ENCODE assay signal across 1 cellular context in genomic region chr1:95071539-95071938, GRCh38.
TF ChIP-seq lines count a peak whose summit lies in the region.

No MANE protein-coding gene starts in this region.

TF ChIP-seq in GM12878, 131 proteins besides CTCF, POLR2A, EP300 and RAD21 (continued from another document):
- TF ChIP-seq ATF7 (IDR thresholded peaks at IDR 0.05; ENCODE audit: low read depth), result no peak
- no peak for TF ChIP-seq CBX3 (IDR thresholded peaks at IDR 0.05; ENCODE audit: borderline replicate concordance, low read depth)
- TF ChIP-seq, protein P1, sequence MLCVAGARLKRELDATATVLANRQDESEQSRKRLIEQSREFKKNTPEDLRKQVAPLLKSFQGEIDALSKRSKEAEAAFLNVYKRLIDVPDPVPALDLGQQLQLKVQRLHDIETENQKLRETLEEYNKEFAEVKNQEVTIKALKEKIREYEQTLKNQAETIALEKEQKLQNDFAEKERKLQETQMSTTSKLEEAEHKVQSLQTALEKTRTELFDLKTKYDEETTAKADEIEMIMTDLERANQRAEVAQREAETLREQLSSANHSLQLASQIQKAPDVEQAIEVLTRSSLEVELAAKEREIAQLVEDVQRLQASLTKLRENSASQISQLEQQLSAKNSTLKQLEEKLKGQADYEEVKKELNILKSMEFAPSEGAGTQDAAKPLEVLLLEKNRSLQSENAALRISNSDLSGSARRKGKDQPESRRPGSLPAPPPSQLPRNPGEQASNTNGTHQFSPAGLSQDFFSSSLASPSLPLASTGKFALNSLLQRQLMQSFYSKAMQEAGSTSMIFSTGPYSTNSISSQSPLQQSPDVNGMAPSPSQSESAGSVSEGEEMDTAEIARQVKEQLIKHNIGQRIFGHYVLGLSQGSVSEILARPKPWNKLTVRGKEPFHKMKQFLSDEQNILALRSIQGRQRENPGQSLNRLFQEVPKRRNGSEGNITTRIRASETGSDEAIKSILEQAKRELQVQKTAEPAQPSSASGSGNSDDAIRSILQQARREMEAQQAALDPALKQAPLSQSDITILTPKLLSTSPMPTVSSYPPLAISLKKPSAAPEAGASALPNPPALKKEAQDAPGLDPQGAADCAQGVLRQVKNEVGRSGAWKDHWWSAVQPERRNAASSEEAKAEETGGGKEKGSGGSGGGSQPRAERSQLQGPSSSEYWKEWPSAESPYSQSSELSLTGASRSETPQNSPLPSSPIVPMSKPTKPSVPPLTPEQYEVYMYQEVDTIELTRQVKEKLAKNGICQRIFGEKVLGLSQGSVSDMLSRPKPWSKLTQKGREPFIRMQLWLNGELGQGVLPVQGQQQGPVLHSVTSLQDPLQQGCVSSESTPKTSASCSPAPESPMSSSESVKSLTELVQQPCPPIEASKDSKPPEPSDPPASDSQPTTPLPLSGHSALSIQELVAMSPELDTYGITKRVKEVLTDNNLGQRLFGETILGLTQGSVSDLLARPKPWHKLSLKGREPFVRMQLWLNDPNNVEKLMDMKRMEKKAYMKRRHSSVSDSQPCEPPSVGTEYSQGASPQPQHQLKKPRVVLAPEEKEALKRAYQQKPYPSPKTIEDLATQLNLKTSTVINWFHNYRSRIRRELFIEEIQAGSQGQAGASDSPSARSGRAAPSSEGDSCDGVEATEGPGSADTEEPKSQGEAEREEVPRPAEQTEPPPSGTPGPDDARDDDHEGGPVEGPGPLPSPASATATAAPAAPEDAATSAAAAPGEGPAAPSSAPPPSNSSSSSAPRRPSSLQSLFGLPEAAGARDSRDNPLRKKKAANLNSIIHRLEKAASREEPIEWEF (IDR thresholded peaks at IDR 0.05; ENCODE audit: insufficient replicate concordance, low read depth, low read length), result no peak
- no peak for TF ChIP-seq CEBPB (IDR thresholded peaks at IDR 0.05; ENCODE audit: borderline replicate concordance in 1 of 2, low read depth in 2 of 2, low read length in 2 of 2)
- TF ChIP-seq EZH2 (IDR thresholded peaks at IDR 0.05; ENCODE audit: borderline replicate concordance, control insufficient read depth, low read depth, low read length), result no peak
